ENCODE assay signal across 26 cellular contexts in genomic region chr2:4518596-4518995, GRCh38.
"Had no signal": no experiment of that assay in that cellular context is flagged by ENCODE, and none has a peak within 500 bp of the region (broad histone marks: within the 10 kb centered on the region; RNA-seq: fewer than 3 reads in every experiment).

No MANE protein-coding gene starts in this region.

- H3K27me3 ChIP-seq: brain microvascular endothelial cell had no signal

- H3K36me3 ChIP-seq: brain microvascular endothelial cell had no signal

- FAIRE-seq: astrocyte, bronchial epithelial cell, frontal cortex had no signal

- ATAC-seq: activated CD8-positive, alpha-beta T cell treated with anti-CD3 and anti-CD28 coated beads for 36 hours; activated T-cell treated with anti-CD3 and anti-CD28 coated beads, Interleukin-2, amount 50 U/mL, for 4 hours; esophagus mucosa; T-helper 17 cell; WTC11 had no signal

- DNase-seq: activated CD4-positive, alpha-beta T cell treated with anti-CD3 and anti-CD28 coated beads for 1 hour; activated CD4-positive, alpha-beta T cell treated with anti-CD3 and anti-CD28 coated beads for 4 hours; activated CD4-positive, alpha-beta T cell treated with anti-CD3 and anti-CD28 coated beads, Interleukin-2, amount 10 ng/mL, durations not matched to agents 7 days and 5 days; activated CD4-positive, alpha-beta T cell treated with anti-CD3 and anti-CD28 coated beads, Interleukin-2, amount 50 U/mL, for 48 hours; activated CD8-positive, alpha-beta memory T cell treated with anti-CD3 and anti-CD28 coated beads for 24 hours; activated CD8-positive, alpha-beta T cell treated with anti-CD3 and anti-CD28 coated beads for 36 hours; activated effector memory CD4-positive, alpha-beta T cell treated with anti-CD3 and anti-CD28 coated beads, Interleukin-2, amount 50 U/mL, for 16 hours; activated naive CD4-positive, alpha-beta T cell treated with anti-CD3 and anti-CD28 coated beads, Interleukin-2, amount 50 U/mL, for 16 hours; activated T-cell treated with anti-CD3 and anti-CD28 coated beads, Interleukin-2, amount 50 U/mL, for 4 hours; amniotic stem cell; anterior cingulate cortex; brain microvascular endothelial cell; dorsolateral prefrontal cortex; effector memory CD4-positive, alpha-beta T cell; endodermal cell; foreskin fibroblast; head of caudate nucleus; T-helper 1 cell; T-helper 17 cell; T1000 had no signal

- H3K4me3 ChIP-seq: coronary artery, dorsolateral prefrontal cortex had no signal

- H3K27ac ChIP-seq: brain microvascular endothelial cell, coronary artery, dorsolateral prefrontal cortex had no signal
